ENCODE assay signal across 23 cellular contexts in the genomic region with DNA sequence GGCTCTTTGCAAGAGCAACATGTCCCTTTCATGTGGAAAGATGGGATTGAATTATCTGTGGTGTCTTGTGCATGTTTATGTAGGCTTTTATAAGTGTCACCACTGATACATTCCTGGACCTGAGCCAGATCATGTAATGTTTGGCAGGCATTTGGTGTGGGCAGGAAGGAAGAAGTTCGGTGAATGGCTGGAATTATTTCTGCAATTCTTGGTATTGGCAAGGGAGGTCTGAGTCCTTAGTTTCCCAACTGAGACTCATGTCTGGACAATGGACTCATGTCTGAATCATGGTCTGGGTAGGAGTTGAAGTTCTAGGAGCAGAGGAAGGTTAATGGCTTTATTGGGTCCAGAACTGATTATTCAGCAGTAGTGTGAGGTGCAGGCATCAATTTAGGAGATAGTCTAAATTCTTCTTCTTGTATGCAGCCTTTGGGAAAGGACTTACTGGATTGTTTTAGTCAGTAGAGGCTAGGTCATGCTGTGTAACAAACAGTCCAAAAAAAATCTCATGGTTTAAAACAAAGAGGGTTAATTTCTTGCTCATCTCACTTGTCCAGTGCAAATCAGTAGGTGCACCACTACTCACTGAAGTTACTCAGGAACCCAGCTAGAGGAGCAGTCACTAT.
DNase-seq lines count a peak whose midpoint lies in the region; ATAC-seq, FAIRE-seq and TF ChIP-seq lines count a peak whose summit lies in the region.
"Had no signal": no experiment of that assay in that cellular context is flagged by ENCODE, and none has a peak within 500 bp of the region (broad histone marks: within the 10 kb centered on the region; RNA-seq: fewer than 3 reads in every experiment).

No MANE protein-coding gene starts in this region.

- no peak overlapping the region for H3K14ac ChIP-seq in H1 (ENCODE audit: insufficient read length)

- no peak overlapping the region for H3K27ac ChIP-seq in H1 (ENCODE audit: low read depth, low read length)
- H3K27ac ChIP-seq: C4-2B, cardiac muscle cell, lower lobe of right lung, pancreas, thoracic aorta had no signal

- H3K36me3 ChIP-seq in H1 (ENCODE audit: control insufficient read depth in 2 of 4, insufficient read depth in 4 of 4, low read length in 3 of 4): no peaks in the 10 kb centered on the region
- H3K36me3 ChIP-seq: cardiac muscle cell, lower lobe of right lung, pancreas, thoracic aorta had no signal

- no peak overlapping the region for H2BK15ac ChIP-seq in H1 (ENCODE audit: low read length)

- H2BK5ac ChIP-seq in H1 (ENCODE audit: low read depth, low read length): no peak overlapping the region

- no peak for TF ChIP-seq RAD21 in H1 (IDR thresholded peaks at IDR 0.05 in 1 of 2, conservative IDR thresholded peaks at IDR 0.05 in 1 of 2; ENCODE audit: low read depth in 2 of 2, low read length in 2 of 2)

- H3K9me3 ChIP-seq in H1 (ENCODE audit: insufficient read depth in 2 of 2, low read depth in 1 of 2, low read length in 1 of 2): peaks cover 4 to 7% of the 10 kb centered on the region in 2 experiments; a peak in 2 of 4 replicates
- H3K9me3 ChIP-seq: lower lobe of right lung, pancreas, thoracic aorta had no signal

- no peak overlapping the region for H3K18ac ChIP-seq in H1 (ENCODE audit: extremely low read depth, low read length)

- H4K20me1 ChIP-seq in H1 (replicated peaks in 1 of 2; ENCODE audit: control insufficient read depth in 1 of 2, insufficient read depth in 2 of 2, low read length in 2 of 2): no peaks in the 10 kb centered on the region

- CTCF ChIA-PET in H1 (lab: Charles Lee; ENCODE audit: partially characterized antibody): interaction anchor here (1.5 to 1.7 kb wide), 2 partner anchors 25 to 59 kb away, joined by 3 read pairs; no protein-coding TSS in a partner anchor

- no peak for FAIRE-seq in H1 (lab: Jason Lieb, UNC)
- FAIRE-seq: endometrium, pancreas had no signal

- no peak overlapping the region for H3K4me2 ChIP-seq in H1 (ENCODE audit: insufficient read depth in 1 of 2, low read depth in 2 of 2, low read length in 2 of 2)

- no peak for TF ChIP-seq EP300 in H1 (IDR thresholded peaks at IDR 0.05; ENCODE audit: borderline replicate concordance in 1 of 2, low read depth in 2 of 2, low read length in 2 of 2)

- H3K27me3 ChIP-seq in H1 (replicated peaks in 1 of 4; ENCODE audit: control insufficient read depth in 3 of 4, extremely low read depth in 1 of 4, insufficient read depth in 3 of 4, low read length in 3 of 4): no peaks in the 10 kb centered on the region
- H3K27me3 ChIP-seq: cardiac muscle cell had no signal

- no peak overlapping the region for H2BK120ac ChIP-seq in H1 (replicated peaks; ENCODE audit: low read depth, low read length)

- no peak for TF ChIP-seq CTCF in AG10803 (conservative IDR thresholded peaks at IDR 0.05; ENCODE audit: low read length)
- TF ChIP-seq CTCF in H1 (IDR thresholded peaks at IDR 0.05; ENCODE audit: control extremely low read depth in 1 of 3, insufficient read depth in 1 of 3, low read depth in 1 of 3, low read length in 3 of 3): no peak

- H4K91ac ChIP-seq in H1 (replicated peaks; ENCODE audit: insufficient read length, low read length): no peak overlapping the region

- H3K79me2 ChIP-seq in H1 (ENCODE audit: control insufficient read depth in 1 of 2, insufficient read depth in 2 of 2, low read length in 2 of 2): no peaks in the 10 kb centered on the region

- peak overlapping the region; percentile 57 for H3K4ac ChIP-seq in H1 (replicated peaks; ENCODE audit: insufficient read length, low read depth, low read length)

- POLR2A ChIA-PET in H1 (lab: Charles Lee; ENCODE audit: partially characterized antibody): no interaction called here

- no peak overlapping the region for H2AFZ ChIP-seq in H1 (ENCODE audit: low read length)

- no peak overlapping the region for H4K8ac ChIP-seq in H1 (ENCODE audit: extremely low read depth, insufficient read depth, low read length)

- no peaks in the 10 kb centered on the region for H3K23me2 ChIP-seq in H1 (ENCODE audit: low read depth, low read length)

- H3K79me1 ChIP-seq in H1 (ENCODE audit: low read depth, low read length): no peaks in the 10 kb centered on the region

- H3K4me3 ChIP-seq in AG10803 (ENCODE audit: low read length) (no peak overlapping the region), H1 (ENCODE audit: extremely low read depth in 1 of 4, insufficient read depth in 2 of 4, low read depth in 3 of 4, low read length in 4 of 4) (no peak overlapping the region)
- H3K4me3 ChIP-seq: cardiac muscle cell, lower lobe of right lung, pancreas, thoracic aorta had no signal

- H2BK20ac ChIP-seq in H1 (ENCODE audit: low read length): no peak overlapping the region

- WGBS in H1 (ENCODE audit: extremely low coverage in 1 of 2, insufficient coverage in 1 of 2, insufficient read length in 1 of 2, insufficient replicate concordance in 2 of 2, low coverage in 1 of 2, low lambda C conversion rate in 2 of 2, missing lambda C conversion rate in 1 of 2), 2 experiments: 81% methylated on average over 1 of the region's 1 CpG; no CpG with 5 or more reads in 1 of the 2 experiments

- no peak overlapping the region for H4K5ac ChIP-seq in H1 (ENCODE audit: insufficient read length, low read depth, low read length)

- H3K4me1 ChIP-seq in H1 (replicated peaks in 1 of 4; ENCODE audit: control insufficient read depth in 3 of 4, insufficient read depth in 4 of 4, low read length in 3 of 4): peaks cover 0 to 2% (median 0%) of the 10 kb centered on the region in 4 experiments; a peak in 2 of 7 replicates
- H3K4me1 ChIP-seq: lower lobe of right lung, pancreas had no signal

- no peak overlapping the region for H2AK5ac ChIP-seq in H1 (ENCODE audit: low read depth, low read length)

- H2BK12ac ChIP-seq in H1 (ENCODE audit: low read depth, low read length): no peak overlapping the region

- no peak overlapping the region for H3K56ac ChIP-seq in H1 (replicated peaks; ENCODE audit: insufficient read length, low read depth, low read length)

- no peak overlapping the region for H3K23ac ChIP-seq in H1 (ENCODE audit: insufficient read length)

- no peak for ATAC-seq in HG03025 (IDR thresholded peaks at IDR 0.05; ENCODE audit: low FRiP score, unreplicated experiment)
- ATAC-seq: lower lobe of right lung, pancreas, right cardiac atrium, T-helper 17 cell had no signal

- no peak overlapping the region for H3K9ac ChIP-seq in H1 (replicated peaks in 1 of 4; ENCODE audit: extremely low read depth in 1 of 4, low read depth in 3 of 4, low read length in 3 of 4)

- peak; percentile 2 for DNase-seq in AG10803 (ENCODE audit: low read depth)
- peak; percentile 30 for DNase-seq in Daoy (ENCODE audit: low read depth)
- peak; percentile 27 to 28 for DNase-seq in SHP77 (lab: John Stamatoyannopoulos, UW)
- DNase-seq in H1 (ENCODE audit: low read depth in 1 of 2, low spot score in 2 of 2): no peak
- no peak for DNase-seq in activated naive CD4-positive, alpha-beta T cell treated with anti-CD3 and anti-CD28 coated beads, Interleukin-2, amount 50 U/mL, for 16 hours
- no peak for DNase-seq in SW 1271 (lab: John Stamatoyannopoulos, UW)
- DNase-seq: activated naive CD4-positive, alpha-beta T cell treated with anti-CD3 and anti-CD28 coated beads for 36 hours; amniotic stem cell; Calu3; KG1; lower lobe of right lung; NCI-H187; NCI-H345; pancreas; right cardiac atrium; stimulated activated CD4-positive, alpha-beta T cell treated with anti-CD3 and anti-CD28 coated beads, Interleukin-4, amount 100 ng/mL, for 4 hours; stimulated activated naive CD4-positive, alpha-beta T cell; T-helper 17 cell had no signal

- TF ChIP-seq POLR2A in H1 (IDR thresholded peaks at IDR 0.05; ENCODE audit: control extremely low read depth in 1 of 2, low read depth in 2 of 2, low read length in 2 of 2): no peak

TF ChIP-seq in H1, 55 proteins besides CTCF, POLR2A, EP300 and RAD21:
- TF ChIP-seq SIRT6 (IDR thresholded peaks at IDR 0.05; ENCODE audit: low read length): no peak
- TF ChIP-seq SIX5 (IDR thresholded peaks at IDR 0.05; ENCODE audit: low read depth, low read length): no peak
- TF ChIP-seq HDAC2 (IDR thresholded peaks at IDR 0.05; ENCODE audit: borderline replicate concordance in 1 of 2, low read depth in 2 of 2, low read length in 2 of 2): no peak
- TF ChIP-seq ATF2 (IDR thresholded peaks at IDR 0.05; ENCODE audit: low read length): no peak
- TF ChIP-seq RFX5 (IDR thresholded peaks at IDR 0.05; ENCODE audit: borderline replicate concordance, low read depth, low read length): no peak

Comparison
In these comparisons a context has a peak if more than half of its experiments do, and no peak if none do; other contexts are left out.
1. DNase-seq: peak in AG10803 (single experiment), Daoy (single experiment) and SHP77 (2 of 2); none in H1 (0 of 2), activated naive CD4-positive, alpha-beta T cell treated with anti-CD3 and anti-CD28 coated beads, Interleukin-2, amount 50 U/mL, for 16 hours (single experiment) and SW 1271 (0 of 2).